ENCODE assay signal across 1 cellular context in the genomic region with DNA sequence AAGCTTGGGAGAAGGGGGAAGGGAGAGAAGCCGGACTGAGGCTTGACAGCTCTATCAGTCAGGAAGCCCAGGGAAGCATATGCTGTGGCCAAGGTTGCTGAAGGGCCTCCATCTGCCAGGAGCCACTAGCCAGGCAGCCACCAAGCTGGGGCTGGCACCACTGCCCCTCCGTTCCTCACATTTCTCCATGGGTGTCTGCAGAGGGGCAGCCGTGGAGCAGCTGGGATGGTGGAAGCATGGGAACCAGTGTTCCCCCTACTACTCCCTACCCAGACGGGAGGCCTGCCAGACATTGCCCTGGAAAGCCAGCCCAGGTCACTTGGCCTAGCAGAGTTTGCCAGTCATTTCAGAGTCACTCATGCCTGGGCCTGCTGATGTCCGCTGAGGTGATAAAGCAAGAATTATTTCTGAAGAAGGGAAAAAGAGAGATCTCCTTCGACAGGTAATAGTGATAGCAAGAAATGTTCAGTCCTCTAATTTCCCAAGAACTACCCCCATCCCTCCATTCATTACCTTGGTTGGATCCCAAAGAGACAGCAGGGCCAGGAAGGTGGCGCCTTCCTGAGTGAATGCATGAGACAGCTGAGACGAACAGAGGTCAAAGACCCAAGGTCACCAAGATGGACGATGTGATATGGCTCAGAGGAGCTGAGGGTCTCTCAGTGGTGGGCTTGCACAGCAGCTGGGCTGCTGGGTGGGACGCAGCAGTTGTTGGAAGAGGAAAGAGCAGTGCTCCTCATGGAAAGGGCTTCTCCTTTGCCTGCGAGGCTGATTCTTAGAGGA.
TF ChIP-seq lines count a peak whose summit lies in the region.

No MANE protein-coding gene starts in this region.

TF ChIP-seq in GM23338, 12 proteins besides CTCF, POLR2A, EP300 and RAD21 (continued from another document):
- TF ChIP-seq ZNF462 (CRISPR knock-in tag; IDR thresholded peaks at IDR 0.05) = no peak
- no peak for TF ChIP-seq EZH2phosphoT487 (IDR thresholded peaks at IDR 0.05; ENCODE audit: unreplicated experiment)
- TF ChIP-seq POLR2AphosphoS5 (IDR thresholded peaks at IDR 0.05; ENCODE audit: low read depth) = no peak
